In the genomic region with DNA sequence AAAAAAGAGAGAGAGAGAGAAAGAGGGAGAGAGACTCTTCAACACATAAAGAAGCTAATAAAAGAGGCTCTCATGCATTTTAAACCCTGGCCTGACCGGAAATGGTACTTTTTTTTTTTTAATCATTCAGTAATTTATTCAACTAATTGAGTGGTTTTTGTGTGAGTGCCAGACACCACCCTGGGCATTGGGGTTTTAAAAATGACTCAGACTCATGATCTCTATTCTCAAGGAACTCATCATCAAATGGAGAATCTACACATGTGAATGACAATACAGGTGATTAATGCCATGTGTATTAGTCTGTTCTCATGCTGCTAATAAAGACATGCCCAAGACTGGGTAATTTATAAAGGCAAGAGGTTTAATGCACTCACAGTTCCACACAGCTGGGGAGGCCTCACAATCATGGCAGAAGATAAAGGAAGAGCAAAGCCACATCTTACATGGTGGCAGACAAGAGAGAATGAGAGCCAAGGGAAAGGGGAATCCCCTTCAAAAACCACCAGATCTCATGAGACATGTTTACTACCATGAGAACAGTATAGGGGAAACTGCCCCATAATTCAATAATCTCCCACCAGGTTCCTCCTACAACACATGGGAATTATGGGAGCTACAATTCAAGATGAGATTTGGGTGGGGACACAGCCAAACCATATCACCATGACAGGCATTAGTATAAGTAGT, we compare ENCODE assay signal across 16 cellular contexts.
DNase-seq lines count a peak whose midpoint lies in the region; ATAC-seq, FAIRE-seq and TF ChIP-seq lines count a peak whose summit lies in the region.
"Had no signal": no experiment of that assay in that cellular context is flagged by ENCODE, and none has a peak within 500 bp of the region (broad histone marks: within the 10 kb centered on the region; RNA-seq: fewer than 3 reads in every experiment).

No MANE protein-coding gene starts in this region.

- RAD21 ChIA-PET in GM12878 (lab: Charles Lee; ENCODE audit: unreplicated experiment) = interaction anchor here (0.8 kb wide), 1 partner anchor 296 kb away, joined by 3 read pairs; no protein-coding TSS in a partner anchor

- no peaks in the 10 kb centered on the region for H4K20me1 ChIP-seq in GM12878 (ENCODE audit: control insufficient read depth, insufficient read depth)

- ATAC-seq in GM12878 = peak; percentile 72
- ATAC-seq in foreskin keratinocyte = peak; percentile 79
- ATAC-seq in stimulated activated naive B cell treated with anti-CD40 and anti-IgM and Interleukin-4, amounts not matched to agents 10 μg/mL and 1 μg/mL and 100 μg/mL, for 72 hours (replicated peaks) = no peak
- no peak for ATAC-seq in GM18519 (IDR thresholded peaks at IDR 0.05; ENCODE audit: low FRiP score, unreplicated experiment)
- ATAC-seq: CD8-positive, alpha-beta T cell had no signal

- peaks cover 7 to 12% of the 10 kb centered on the region in 2 donors for H3K27me3 Mint-ChIP-seq in stimulated activated naive B cell treated with anti-CD40 and anti-IgM and Interleukin-4, amounts not matched to agents 10 μg/mL and 1 μg/mL and 100 μg/mL, for 72 hours

- in situ Hi-C loops in GM12878 (cut with MboI) = no loop called here

- no peak for TF ChIP-seq RAD21 in GM12878 (IDR thresholded peaks at IDR 0.05; ENCODE audit: insufficient read depth, low read depth, low read length)

- H3K4me3 Mint-ChIP-seq in stimulated activated naive B cell treated with anti-CD40 and anti-IgM and Interleukin-4, amounts not matched to agents 10 μg/mL and 1 μg/mL and 100 μg/mL, for 72 hours = no peak overlapping the region
- H3K4me3 Mint-ChIP-seq: CD14-positive monocyte; CD8-positive, alpha-beta T cell; HFFc6 had no signal

- peak overlapping the region; percentile 20 for H3K27ac Mint-ChIP-seq in stimulated activated naive B cell treated with anti-CD40 and anti-IgM and Interleukin-4, amounts not matched to agents 10 μg/mL and 1 μg/mL and 100 μg/mL, for 72 hours
- H3K27ac Mint-ChIP-seq: CD14-positive monocyte; CD8-positive, alpha-beta T cell; HFFc6; IgD-negative memory B cell had no signal

- intact Hi-C loops in GM12878 (cut with micrococcal nuclease; ENCODE audit: unreplicated experiment) = loop anchor here (10.0 kb wide), 1 partner anchor 385 kb away; no protein-coding TSS in a partner anchor

- TF ChIP-seq EP300 in GM12878 (IDR thresholded peaks at IDR 0.05; ENCODE audit: borderline replicate concordance in 1 of 2, control insufficient read depth in 1 of 2, low read depth in 2 of 2, low read length in 2 of 2) = no peak

- peaks cover 10% of the 10 kb centered on the region; the same call in 2 of the 3 replicates for H3K9me3 ChIP-seq in GM12878 (replicated peaks; ENCODE audit: control insufficient read depth, insufficient read depth, low read length)
- H3K9me3 ChIP-seq in BE2C = no peaks in the 10 kb centered on the region
- H3K9me3 ChIP-seq: Caco-2 had no signal

- H3K27ac ChIP-seq in GM12878 (ENCODE audit: control insufficient read depth, insufficient read depth) (no peak overlapping the region), foreskin keratinocyte (peak overlapping the region; percentile 49)

- no peak overlapping the region for H3K4me3 ChIP-seq in GM12865 (ENCODE audit: low read depth, low read length)
- H3K4me3 ChIP-seq in GM12878 = no peak overlapping the region
- H3K4me3 ChIP-seq in BE2C (ENCODE audit: low read depth, low read length) = no peak overlapping the region

- SMC1A ChIA-PET in GM12878 (lab: Charles Lee; ENCODE audit: uncharacterized antibody, unreplicated experiment) = interaction anchor here (0.6 kb wide), 1 partner anchor 289 kb away, joined by 4 read pairs; no protein-coding TSS in a partner anchor

- H3K79me2 ChIP-seq in GM12878 (ENCODE audit: control insufficient read depth, insufficient read depth, low read length) = no peaks in the 10 kb centered on the region

- 0% methylated on average over 1 of the region's 1 CpG for WGBS in GM12878 (ENCODE audit: insufficient coverage, insufficient replicate concordance, low lambda C conversion rate, missing lambda C conversion rate)

- TF ChIP-seq CTCF in GM12865 (IDR thresholded peaks at IDR 0.05; ENCODE audit: insufficient read depth, low read depth, low read length, missing control alignments) (no peak), GM12878 (IDR thresholded peaks at IDR 0.05 in 2 of 3, conservative IDR thresholded peaks at IDR 0.05 in 1 of 3; ENCODE audit: control insufficient read depth in 2 of 3, extremely low read depth in 1 of 3, insufficient read depth in 1 of 3, low read depth in 3 of 3, low read length in 3 of 3) (no peak), foreskin keratinocyte (conservative IDR thresholded peaks at IDR 0.05) (no peak), BE2C (IDR thresholded peaks at IDR 0.05; ENCODE audit: low read depth, low read length) (no peak)

- H3K4me1 ChIP-seq in GM12878 (ENCODE audit: control insufficient read depth, insufficient read depth, low read length) (no peaks in the 10 kb centered on the region), foreskin keratinocyte (peaks cover 8% of the 10 kb centered on the region), BE2C (no peaks in the 10 kb centered on the region)
- H3K4me1 ChIP-seq: Caco-2 had no signal

- CTCF ChIA-PET in GM12878 (lab: Yijun Ruan, JAX) = no interaction called here

- H3K9me3 Mint-ChIP-seq in stimulated activated naive B cell treated with anti-CD40 and anti-IgM and Interleukin-4, amounts not matched to agents 10 μg/mL and 1 μg/mL and 100 μg/mL, for 72 hours = peaks cover 18 to 19% of the 10 kb centered on the region in 2 donors

- no peak overlapping the region for H2AFZ ChIP-seq in GM12878 (ENCODE audit: control insufficient read depth, low read depth, low read length)

- no peak for TF ChIP-seq POLR2A in GM12878 (IDR thresholded peaks at IDR 0.05; ENCODE audit: low read depth, low read length)

- DNase-seq in GM12865 (ENCODE audit: low read depth) = peak; percentile 47
- DNase-seq in GM12878 (ENCODE audit: low read depth, low spot score) = peak; percentile 55
- peak; percentile 12 to 70 for DNase-seq in foreskin keratinocyte
- no peak for DNase-seq in stimulated activated naive B cell treated with anti-CD40 and anti-IgM and Interleukin-4, amounts not matched to agents 10 μg/mL and 1 μg/mL and 100 μg/mL, for 72 hours
- no peak for DNase-seq in BE2C
- DNase-seq in NCI-H1417 (lab: John Stamatoyannopoulos, UW) = no peak
- DNase-seq: Caco-2; CD8-positive, alpha-beta T cell; GF-D8; HCEC 1CT; HFFc6 had no signal

- BruUV-seq in GM12878 (replicated peaks; lab: Mats Ljungman, UMichigan) = no TSS peak

- no peaks in the 10 kb centered on the region for H3K27me3 ChIP-seq in GM12878 (replicated peaks in 1 of 2; ENCODE audit: control insufficient read depth in 2 of 2, insufficient read depth in 2 of 2, low read length in 1 of 2)
- H3K27me3 ChIP-seq in foreskin keratinocyte = no peaks in the 10 kb centered on the region
- no peaks in the 10 kb centered on the region for H3K27me3 ChIP-seq in BE2C

- FAIRE-seq in GM12878 (lab: Jason Lieb, UNC) = no peak
- FAIRE-seq: A204.1, GM18507 had no signal

- H3K4me2 ChIP-seq in GM12878 (ENCODE audit: control insufficient read depth, insufficient read depth) = no peak overlapping the region

- no peaks in the 10 kb centered on the region for H3K36me3 ChIP-seq in GM12878 (ENCODE audit: control insufficient read depth in 2 of 2, insufficient read depth in 2 of 2, low read length in 1 of 2)
- H3K36me3 ChIP-seq in BE2C = no peaks in the 10 kb centered on the region

- H3K36me3 Mint-ChIP-seq in stimulated activated naive B cell treated with anti-CD40 and anti-IgM and Interleukin-4, amounts not matched to agents 10 μg/mL and 1 μg/mL and 100 μg/mL, for 72 hours = peaks cover 2 to 8% of the 10 kb centered on the region in 2 donors
- H3K36me3 Mint-ChIP-seq: CD14-positive monocyte; CD8-positive, alpha-beta T cell had no signal

- peaks cover 1 to 3% of the 10 kb centered on the region in 2 donors for H3K4me1 Mint-ChIP-seq in stimulated activated naive B cell treated with anti-CD40 and anti-IgM and Interleukin-4, amounts not matched to agents 10 μg/mL and 1 μg/mL and 100 μg/mL, for 72 hours

- POLR2A ChIA-PET in GM12878 (lab: Charles Lee) = interaction anchor here (0.6 kb wide), 1 partner anchor 44 kb away, joined by 5 read pairs; no protein-coding TSS in a partner anchor

- H3K9ac ChIP-seq in GM12878 (ENCODE audit: control insufficient read depth, insufficient read depth, low read length) = no peak overlapping the region

TF ChIP-seq in GM12878, 131 proteins besides CTCF, POLR2A, EP300 and RAD21 (continues in another document):
- no peak for TF ChIP-seq MYB (IDR thresholded peaks at IDR 0.05; ENCODE audit: borderline replicate concordance, low read depth, low read length)
- TF ChIP-seq TAF1 (IDR thresholded peaks at IDR 0.05; ENCODE audit: borderline replicate concordance, low read depth, low read length) = no peak
- no peak for TF ChIP-seq MTA2 (IDR thresholded peaks at IDR 0.05; ENCODE audit: low read depth)
- TF ChIP-seq, protein P1, sequence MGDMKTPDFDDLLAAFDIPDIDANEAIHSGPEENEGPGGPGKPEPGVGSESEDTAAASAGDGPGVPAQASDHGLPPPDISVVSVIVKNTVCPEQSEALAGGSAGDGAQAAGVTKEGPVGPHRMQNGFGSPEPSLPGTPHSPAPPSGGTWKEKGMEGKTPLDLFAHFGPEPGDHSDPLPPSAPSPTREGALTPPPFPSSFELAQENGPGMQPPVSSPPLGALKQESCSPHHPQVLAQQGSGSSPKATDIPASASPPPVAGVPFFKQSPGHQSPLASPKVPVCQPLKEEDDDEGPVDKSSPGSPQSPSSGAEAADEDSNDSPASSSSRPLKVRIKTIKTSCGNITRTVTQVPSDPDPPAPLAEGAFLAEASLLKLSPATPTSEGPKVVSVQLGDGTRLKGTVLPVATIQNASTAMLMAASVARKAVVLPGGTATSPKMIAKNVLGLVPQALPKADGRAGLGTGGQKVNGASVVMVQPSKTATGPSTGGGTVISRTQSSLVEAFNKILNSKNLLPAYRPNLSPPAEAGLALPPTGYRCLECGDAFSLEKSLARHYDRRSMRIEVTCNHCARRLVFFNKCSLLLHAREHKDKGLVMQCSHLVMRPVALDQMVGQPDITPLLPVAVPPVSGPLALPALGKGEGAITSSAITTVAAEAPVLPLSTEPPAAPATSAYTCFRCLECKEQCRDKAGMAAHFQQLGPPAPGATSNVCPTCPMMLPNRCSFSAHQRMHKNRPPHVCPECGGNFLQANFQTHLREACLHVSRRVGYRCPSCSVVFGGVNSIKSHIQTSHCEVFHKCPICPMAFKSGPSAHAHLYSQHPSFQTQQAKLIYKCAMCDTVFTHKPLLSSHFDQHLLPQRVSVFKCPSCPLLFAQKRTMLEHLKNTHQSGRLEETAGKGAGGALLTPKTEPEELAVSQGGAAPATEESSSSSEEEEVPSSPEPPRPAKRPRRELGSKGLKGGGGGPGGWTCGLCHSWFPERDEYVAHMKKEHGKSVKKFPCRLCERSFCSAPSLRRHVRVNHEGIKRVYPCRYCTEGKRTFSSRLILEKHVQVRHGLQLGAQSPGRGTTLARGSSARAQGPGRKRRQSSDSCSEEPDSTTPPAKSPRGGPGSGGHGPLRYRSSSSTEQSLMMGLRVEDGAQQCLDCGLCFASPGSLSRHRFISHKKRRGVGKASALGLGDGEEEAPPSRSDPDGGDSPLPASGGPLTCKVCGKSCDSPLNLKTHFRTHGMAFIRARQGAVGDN (IDR thresholded peaks at IDR 0.05) = no peak
- no peak for TF ChIP-seq YBX1 (IDR thresholded peaks at IDR 0.05)

Comparison
In these comparisons a context has a peak if more than half of its experiments do, and no peak if none do; other contexts are left out.
1. DNase-seq: peak in GM12865 (single experiment), GM12878 (single experiment) and foreskin keratinocyte (2 of 2); none in stimulated activated naive B cell treated with anti-CD40 and anti-IgM and Interleukin-4, amounts not matched to agents 10 μg/mL and 1 μg/mL and 100 μg/mL, for 72 hours (single experiment), BE2C (single experiment) and NCI-H1417 (0 of 3).
2. ATAC-seq: peak in GM12878 (single experiment) and foreskin keratinocyte (single experiment); none in stimulated activated naive B cell treated with anti-CD40 and anti-IgM and Interleukin-4, amounts not matched to agents 10 μg/mL and 1 μg/mL and 100 μg/mL, for 72 hours (0 of 2) and GM18519 (single experiment).